In the genomic region with DNA sequence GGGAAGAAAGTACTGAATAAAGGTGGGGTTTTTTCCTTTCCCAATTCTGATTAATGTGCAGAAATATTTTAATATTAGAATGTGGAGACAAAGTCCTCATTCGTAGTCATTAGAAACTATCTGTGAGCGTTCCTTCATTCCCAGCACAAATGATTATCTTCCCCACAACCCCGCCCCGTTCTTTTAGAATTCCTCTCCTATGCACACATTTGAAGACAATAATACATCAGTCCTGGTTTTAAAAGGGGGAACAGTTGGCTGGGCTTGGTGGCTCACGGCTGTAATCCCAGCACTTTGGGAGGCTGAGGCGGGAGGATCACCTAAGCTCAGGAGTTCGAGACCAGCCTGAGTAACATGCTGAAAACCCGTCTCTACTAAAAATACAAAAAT, we compare ENCODE assay signal across 8 cellular contexts. TPM values are rescaled to one million over a fixed set of nuclear protein-coding genes. Genes with fewer than 3 reads are reported as not detected.
DNase-seq lines count a peak whose midpoint lies in the region; TF ChIP-seq lines count a peak whose summit lies in the region.

No MANE protein-coding gene starts in this region.

- TF ChIP-seq CTCF in DOHH2 (IDR thresholded peaks at IDR 0.05; ENCODE audit: low read depth, low read length, poor library complexity, severe bottlenecking) (no peak), endodermal cell (conservative IDR thresholded peaks at IDR 0.05) (no peak), osteocyte (IDR thresholded peaks at IDR 0.05) (no peak)

- no peaks in the 10 kb centered on the region for H3K9me2 ChIP-seq in DOHH2 (replicated peaks; ENCODE audit: control insufficient read depth, low read length)

- H3K27me3 ChIP-seq in DOHH2 (ENCODE audit: control insufficient read depth, low read length) (peaks cover 8% of the 10 kb centered on the region), endodermal cell (ENCODE audit: control insufficient read depth, insufficient read depth, low read length, poor library complexity, severe bottlenecking) (no peaks in the 10 kb centered on the region)

- H3K79me2 ChIP-seq in DOHH2 (ENCODE audit: control insufficient read depth, low read length) = peaks cover 25% of the 10 kb centered on the region

- in situ Hi-C loops in ACHN (cut with HindIII; ENCODE audit: low pct_ligation_motif_present, low pct_unique_long_range_greater_than_20kb, low sequenced_read_pairs) = no loop called here

- H3K4me3 Mint-ChIP-seq in endodermal cell (peak overlapping the region; percentile 95), osteocyte (ENCODE audit: unreplicated experiment) (peak overlapping the region; percentile 98)

- DNase-seq in NCI-H69 (lab: John Stamatoyannopoulos, UW) (peak; percentile 74), endodermal cell (no peak), osteocyte (ENCODE audit: extremely low spot score, unreplicated experiment) (no peak), ACHN (no peak), SW 1271 (lab: John Stamatoyannopoulos, UW) (no peak), mesenteric fat pad (ENCODE audit: low spot score) (no peak), mucosa of gallbladder (ENCODE audit: low spot score) (no peak)

- H3K4me3 ChIP-seq in DOHH2 (ENCODE audit: low read length) = peak overlapping the region; percentile 90
- H3K4me3 ChIP-seq in endodermal cell (ENCODE audit: low read length) = peak overlapping the region; percentile 95

- H3K27me3 Mint-ChIP-seq in endodermal cell (ENCODE audit: insufficient read depth) (peaks cover 10% of the 10 kb centered on the region), osteocyte (ENCODE audit: unreplicated experiment) (peaks cover 9% of the 10 kb centered on the region)

- H3K9me3 Mint-ChIP-seq in endodermal cell = peaks cover 8% of the 10 kb centered on the region
- H3K9me3 Mint-ChIP-seq in osteocyte (ENCODE audit: unreplicated experiment) = no peaks in the 10 kb centered on the region

- H3K4me1 Mint-ChIP-seq in endodermal cell = peaks cover 7% of the 10 kb centered on the region
- H3K4me1 Mint-ChIP-seq in osteocyte (ENCODE audit: unreplicated experiment) = peaks cover 31% of the 10 kb centered on the region

- peaks cover 26% of the 10 kb centered on the region for H3K4me1 ChIP-seq in DOHH2 (ENCODE audit: control insufficient read depth, low read length)
- no peaks in the 10 kb centered on the region for H3K4me1 ChIP-seq in endodermal cell (ENCODE audit: control insufficient read depth, insufficient read depth, low read length)

- H3F3A ChIP-seq in DOHH2 (ENCODE audit: control insufficient read depth, insufficient read depth) = peaks cover 8% of the 10 kb centered on the region; the same call in 1 of the 2 replicates

- H3K36me3 ChIP-seq in DOHH2 (ENCODE audit: control insufficient read depth, low read length) = peaks cover 6% of the 10 kb centered on the region; the same call in 1 of the 2 replicates
- H3K36me3 ChIP-seq in endodermal cell (ENCODE audit: control insufficient read depth, insufficient read depth, low read length) = peaks cover 3% of the 10 kb centered on the region

- H3K9ac ChIP-seq in endodermal cell (ENCODE audit: extremely low read depth, low read length, poor library complexity, severe bottlenecking) = no peak overlapping the region

- H3K36me3 Mint-ChIP-seq in endodermal cell (ENCODE audit: low read depth) = peaks cover 22% of the 10 kb centered on the region
- peaks cover 3% of the 10 kb centered on the region for H3K36me3 Mint-ChIP-seq in osteocyte (ENCODE audit: unreplicated experiment)

- no peaks in the 10 kb centered on the region; the same call in 1 of the 2 replicates for H4K20me1 ChIP-seq in DOHH2 (ENCODE audit: control insufficient read depth, insufficient read depth, low read depth, low read length)

- WGBS in endodermal cell (ENCODE audit: insufficient coverage in 1 of 2, insufficient read length in 1 of 2), 2 experiments = 54% methylated on average over 8 of the region's 8 CpGs; no CpG with 5 or more reads in 1 of the 2 experiments

- peak overlapping the region; percentile 96 for H3K27ac Mint-ChIP-seq in endodermal cell
- peak overlapping the region; percentile 94 for H3K27ac Mint-ChIP-seq in osteocyte (ENCODE audit: unreplicated experiment)

- peak overlapping the region; percentile 92 for H3K27ac ChIP-seq in DOHH2 (ENCODE audit: low read depth, low read length)
- H3K27ac ChIP-seq in endodermal cell (ENCODE audit: low read depth, low read length) = no peak overlapping the region

- no peaks in the 10 kb centered on the region for H3K9me3 ChIP-seq in DOHH2 (ENCODE audit: control insufficient read depth, insufficient read depth, low read length)
- no peaks in the 10 kb centered on the region for H3K9me3 ChIP-seq in endodermal cell (ENCODE audit: control insufficient read depth, low read length)

- peak overlapping the region; percentile 94 for H3K4me2 ChIP-seq in DOHH2 (ENCODE audit: low read length)

RNA-seq across cellular contexts. Expression of gene ALDH9A1, which starts 0.9 kb away (rescaled TPM):
- total RNA-seq in endodermal cell = 10 to 100 TPM; 47.6 to 52.2 TPM
- 44.6 TPM for polyA plus RNA-seq in endodermal cell (2013, experiment 1 of 2)
- polyA plus RNA-seq in endodermal cell (2013, experiment 2 of 2) = 38.7 TPM
- 37.1 and 43.3 TPM in 2 replicates for total RNA-seq in osteocyte
- total RNA-seq in mesenteric fat pad = 119 TPM
- 77.3 TPM for total RNA-seq in mucosa of gallbladder
